ENCODE assay signal across 16 cellular contexts in genomic region chr10:48681749-48682148, GRCh38. TPM values are rescaled to one million over a fixed set of nuclear protein-coding genes. Genes with fewer than 3 reads are reported as not detected.
"Had no signal": no experiment of that assay in that cellular context is flagged by ENCODE, and none has a peak within 500 bp of the region (broad histone marks: within the 10 kb centered on the region; RNA-seq: fewer than 3 reads in every experiment).

No MANE protein-coding gene starts in this region.

- H3K4me3 ChIP-seq: cardiac muscle cell, heart left ventricle, psoas muscle, testis, upper lobe of right lung had no signal

- H3K27me3 Mint-ChIP-seq: stimulated activated naive CD8-positive, alpha-beta T cell treated with anti-CD3 and anti-CD28 coated beads, Interleukin-15, Interleukin-2, amounts not matched to agents 100 ng/mL and 50 ng/mL, for 24 hours had no signal

- H3K27ac ChIP-seq: cardiac muscle cell, heart left ventricle, psoas muscle, testis, upper lobe of right lung had no signal

- H3K9me3 ChIP-seq: testis, upper lobe of right lung had no signal

- H3K4me3 Mint-ChIP-seq: activated CD8-positive, alpha-beta T cell treated with anti-CD3 and anti-CD28 coated beads, Interleukin-2, amount 10 ng/mL, durations not matched to agents 7 days and 5 days; activated T-helper 1 cell treated with anti-CD3 and anti-CD28 coated beads, Interleukin-12 subunit alpha, Interleukin-12 subunit beta, Interleukin-2, Interleukin-4 antibody, amounts not matched to agents 30 ng/mL and 10 ng/mL and 1 ng/mL, durations not matched to agents 14 hours and 24 hours and 36 hours; stimulated activated naive CD8-positive, alpha-beta T cell treated with anti-CD3 and anti-CD28 coated beads, Interleukin-15, Interleukin-2, amounts not matched to agents 100 ng/mL and 50 ng/mL, for 24 hours had no signal

- ATAC-seq: activated CD8-positive, alpha-beta T cell treated with anti-CD3 and anti-CD28 coated beads, Interleukin-2, amount 10 ng/mL, durations not matched to agents 7 days and 5 days; heart left ventricle; left ventricle myocardium superior; psoas muscle; sciatic nerve; upper lobe of right lung had no signal

- H3K27ac Mint-ChIP-seq: activated CD8-positive, alpha-beta T cell treated with anti-CD3 and anti-CD28 coated beads, Interleukin-2, amount 10 ng/mL, durations not matched to agents 7 days and 5 days; activated T-helper 1 cell treated with anti-CD3 and anti-CD28 coated beads, Interleukin-12 subunit alpha, Interleukin-12 subunit beta, Interleukin-2, Interleukin-4 antibody, amounts not matched to agents 30 ng/mL and 10 ng/mL and 1 ng/mL, durations not matched to agents 14 hours and 24 hours and 36 hours; stimulated activated naive CD8-positive, alpha-beta T cell treated with anti-CD3 and anti-CD28 coated beads, Interleukin-15, Interleukin-2, amounts not matched to agents 100 ng/mL and 50 ng/mL, for 24 hours had no signal

- H3K36me3 ChIP-seq: cardiac muscle cell, heart left ventricle, upper lobe of right lung had no signal

- DNase-seq: activated CD4-positive, alpha-beta T cell treated with anti-CD3 and anti-CD28 coated beads for 4 hours; activated CD8-positive, alpha-beta memory T cell treated with anti-CD3 and anti-CD28 coated beads, Interleukin-2, amount 50 U/mL, for 48 hours; activated CD8-positive, alpha-beta T cell treated with anti-CD3 and anti-CD28 coated beads, Interleukin-2, amount 10 ng/mL, durations not matched to agents 7 days and 5 days; activated naive CD4-positive, alpha-beta T cell treated with Interleukin-2 at 50 U/mL for 16 hours; left ventricle myocardium superior; mesendoderm; psoas muscle; stimulated activated CD4-positive, alpha-beta T cell treated with anti-CD3 and anti-CD28 coated beads, Interleukin-2, amount 100 ng/mL, for 24 hours; testis; upper lobe of right lung had no signal

- H3K27me3 ChIP-seq: cardiac muscle cell, heart left ventricle, testis, upper lobe of right lung had no signal

- H3K4me1 ChIP-seq: psoas muscle, testis, upper lobe of right lung had no signal

RNA-seq across cellular contexts. Expression of gene WDFY4, which starts 2.9 kb away (rescaled TPM):
- total RNA-seq: cardiac muscle cell had no signal
- polyA plus RNA-seq: cardiac muscle cell, neural cell had no signal
